In the genomic region with DNA sequence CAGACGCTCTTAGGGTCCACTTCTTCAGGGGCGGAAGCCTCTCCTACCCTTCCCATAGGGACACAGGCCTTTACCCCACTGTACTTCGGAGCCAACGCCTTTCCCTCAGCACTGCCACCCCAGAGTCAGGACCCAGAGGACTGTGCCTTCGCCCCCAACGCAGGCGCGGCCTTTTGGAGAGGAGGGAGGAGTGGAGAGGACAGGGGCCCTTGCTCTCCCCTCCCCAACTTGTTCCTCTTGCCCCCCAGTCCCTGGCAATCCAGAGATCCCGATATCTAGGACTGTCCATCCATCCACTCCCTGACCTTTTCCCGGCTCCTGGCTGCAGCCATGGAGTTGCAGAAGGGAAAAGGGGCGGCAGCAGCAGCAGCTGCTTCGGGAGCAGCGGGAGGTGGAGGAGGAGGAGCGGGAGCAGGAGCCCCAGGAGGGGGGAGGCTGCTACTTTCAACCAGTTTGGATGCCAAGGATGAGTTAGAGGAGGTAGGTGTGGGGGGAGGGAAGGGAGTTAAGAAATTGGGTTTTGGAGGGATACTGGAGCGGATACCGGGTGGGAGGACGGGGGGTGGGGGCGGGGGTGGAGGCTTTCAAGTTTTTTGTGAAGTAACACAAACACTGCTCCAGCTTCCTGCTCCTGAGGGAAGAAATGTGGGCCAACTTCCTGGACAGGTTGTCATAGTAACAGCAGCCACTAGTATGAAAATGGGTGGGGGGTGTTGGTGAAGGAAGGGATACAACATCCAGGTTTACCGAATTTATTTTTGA, we compare ENCODE assay signal across 8 cellular contexts. TPM values are rescaled to one million over a fixed set of nuclear protein-coding genes. Genes with fewer than 3 reads are reported as not detected.
DNase-seq lines count a peak whose midpoint lies in the region; ATAC-seq, FAIRE-seq and TF ChIP-seq lines count a peak whose summit lies in the region.

No MANE protein-coding gene starts in this region.

- peak; percentile 1 for ATAC-seq in GM21825 (IDR thresholded peaks at IDR 0.05; ENCODE audit: unreplicated experiment)
- peak; percentile 6 to 33 (median 32) for ATAC-seq in pancreas

- 0% methylated on average over 19 of the region's 19 CpGs for WGBS in pancreas, 2 donors

- H4K20me1 ChIP-seq in OCI-LY7 (ENCODE audit: insufficient read depth, low read length): no peaks in the 10 kb centered on the region

- H3K36me3 Mint-ChIP-seq in activated naive CD4-positive, alpha-beta T cell treated with anti-CD3 and anti-CD28 coated beads, Interleukin-2, amount 10 ng/mL, durations not matched to agents 7 days and 5 days: peaks cover 24% of the 10 kb centered on the region

- peaks cover 37% of the 10 kb centered on the region for H3K4me1 Mint-ChIP-seq in activated naive CD4-positive, alpha-beta T cell treated with anti-CD3 and anti-CD28 coated beads, Interleukin-2, amount 10 ng/mL, durations not matched to agents 7 days and 5 days

- H3K9me2 ChIP-seq in OCI-LY7 (ENCODE audit: insufficient read depth, low read length): no peaks in the 10 kb centered on the region

- H3K4me3 ChIP-seq in OCI-LY7 (ENCODE audit: low read depth, low read length, poor library complexity, severe bottlenecking) (peak overlapping the region; percentile 93), pancreas (peak overlapping the region; percentile 56 to 86 (median 67)), uterus (peak overlapping the region; percentile 65 to 66)

- H3K27ac Mint-ChIP-seq in activated naive CD4-positive, alpha-beta T cell treated with anti-CD3 and anti-CD28 coated beads, Interleukin-2, amount 10 ng/mL, durations not matched to agents 7 days and 5 days: peak overlapping the region; percentile 93

- CTCF ChIA-PET in OCI-LY7 (lab: Charles Lee; ENCODE audit: unreplicated experiment): interaction anchor here (0.5 kb wide), 1 partner anchor 439 kb away, joined by 4 read pairs; no protein-coding TSS in a partner anchor
- CTCF ChIA-PET in activated naive CD4-positive, alpha-beta T cell treated with anti-CD3 and anti-CD28 coated beads, Interleukin-2, amount 10 ng/mL, durations not matched to agents 7 days and 5 days (lab: Charles Lee): interaction anchor here (0.5 to 2.1 kb wide), 2 partner anchors 24 to 52 kb away, joined by 3 to 10 read pairs; no protein-coding TSS in a partner anchor

- TF ChIP-seq POLR2A in uterus (IDR thresholded peaks at IDR 0.05): peak in 1 of 2 donors; percentile 4

- H3K4me3 Mint-ChIP-seq in activated naive CD4-positive, alpha-beta T cell treated with anti-CD3 and anti-CD28 coated beads, Interleukin-2, amount 10 ng/mL, durations not matched to agents 7 days and 5 days: peak overlapping the region; percentile 84

- H3K79me2 ChIP-seq in OCI-LY7 (ENCODE audit: insufficient read depth, low read depth, low read length): peaks cover 22% of the 10 kb centered on the region; the same call in 1 of the 2 replicates

- H3K4me1 ChIP-seq in OCI-LY7 (ENCODE audit: insufficient read depth, low read length, poor library complexity, severe bottlenecking) (peaks cover 24% of the 10 kb centered on the region), pancreas (peaks cover 0 to 21% (median 5%) of the 10 kb centered on the region in 3 donors), uterus (peaks cover 0 to 4% of the 10 kb centered on the region in 2 donors)

- TF ChIP-seq CTCF in OCI-LY7 (conservative IDR thresholded peaks at IDR 0.05; ENCODE audit: low read length) (no peak; the same call in 1 of the 2 replicates), pancreas (IDR thresholded peaks at IDR 0.05) (no peak), uterus (IDR thresholded peaks at IDR 0.05) (no peak)

- H3K27ac ChIP-seq in OCI-LY7 (ENCODE audit: low read depth, low read length, poor library complexity, severe bottlenecking) (peak overlapping the region; percentile 64), pancreas (peak overlapping the region; percentile 86 to 99 (median 96)), uterus (peak overlapping the region; percentile 95 to 98)

- BruUV-seq in OCI-LY7 (replicated peaks; lab: Mats Ljungman, UMichigan): TSS peak; percentile 92

- H3K36me3 ChIP-seq in OCI-LY7 (ENCODE audit: insufficient read depth, low read length) (peaks cover 20% of the 10 kb centered on the region), pancreas (no peaks in the 10 kb centered on the region), uterus (no peaks in the 10 kb centered on the region)

- intact Hi-C loops in OCI-LY7 (cut with micrococcal nuclease; ENCODE audit: unreplicated experiment): loop anchor here (1.0 kb wide), 1 partner anchor 57 kb away; no protein-coding TSS in a partner anchor
- intact Hi-C loops in pancreas (cut with DNase I): no loop called here
- intact Hi-C loops in uterus (cut with DNase I; ENCODE audit: low total_unique reads): no loop called here

- H3K4me2 ChIP-seq in OCI-LY7 (ENCODE audit: low read length): peak overlapping the region; percentile 95

- POLR2A ChIA-PET in OCI-LY7 (lab: Charles Lee): interaction anchor here (1.0 to 1.2 kb wide), 2 partner anchors 8 to 45 kb away, joined by 3 read pairs; no protein-coding TSS in a partner anchor

- no peaks in the 10 kb centered on the region for H3K9me3 ChIP-seq in OCI-LY7 (ENCODE audit: low read length)
- H3K9me3 ChIP-seq in pancreas: no peaks in the 10 kb centered on the region
- H3K9me3 ChIP-seq in uterus: no peaks in the 10 kb centered on the region

- peak overlapping the region; percentile 27; the same call in 1 of the 2 replicates for H2AFZ ChIP-seq in OCI-LY7 (ENCODE audit: low read length)

- H3K27me3 Mint-ChIP-seq in activated naive CD4-positive, alpha-beta T cell treated with anti-CD3 and anti-CD28 coated beads, Interleukin-2, amount 10 ng/mL, durations not matched to agents 7 days and 5 days: peaks cover 4% of the 10 kb centered on the region

- H3K9me3 Mint-ChIP-seq in activated naive CD4-positive, alpha-beta T cell treated with anti-CD3 and anti-CD28 coated beads, Interleukin-2, amount 10 ng/mL, durations not matched to agents 7 days and 5 days: no peaks in the 10 kb centered on the region

- DNase-seq in AG08396 (ENCODE audit: low spot score): peak; percentile 30
- peak; percentile 53 for DNase-seq in OCI-LY7 (ENCODE audit: low spot score)
- peak; percentile 52 for DNase-seq in activated naive CD4-positive, alpha-beta T cell treated with anti-CD3 and anti-CD28 coated beads, Interleukin-2, amount 10 ng/mL, durations not matched to agents 7 days and 5 days
- peak; percentile 51 for DNase-seq in glomerular visceral epithelial cell (ENCODE audit: extremely low spot score)
- DNase-seq in pancreas: peak; percentile 36 to 79 (median 59)
- DNase-seq in uterus: peak; percentile 76 to 80
- no peak for DNase-seq in NOMO-1 treated with dmso at 0.1 percent for 144 hours (lab: John Stamatoyannopoulos, UW; ENCODE audit: unreplicated experiment)

- H3K27me3 ChIP-seq in pancreas: no peaks in the 10 kb centered on the region
- H3K27me3 ChIP-seq in uterus: no peaks in the 10 kb centered on the region

- FAIRE-seq in pancreas (lab: Jason Lieb, UNC): no peak

RNA-seq across cellular contexts. Expression of a gene that starts 0.6 kb away (rescaled TPM):
- 31.6 and 33.5 TPM in 2 replicates for total RNA-seq in OCI-LY7 (2014; rRNA removed; shearing (Covaris generic))
- total RNA-seq in OCI-LY7 (2022) (65.8 and 67.3 TPM in 2 replicates), pancreas (10 to 100 TPM; 13.5 to 41.4 (median 18.8) TPM), uterus (10 to 100 TPM; 35.9 to 70.1 (median 61.3) TPM)
- 10 to 100 TPM; 45.1 to 56.2 TPM for polyA plus RNA-seq in pancreas

RNA-seq across cellular contexts. Expression of a gene that starts 46.7 kb away (rescaled TPM):
- 3.3 and 4.5 TPM in 2 replicates for total RNA-seq in OCI-LY7 (2014; rRNA removed; shearing (Covaris generic))
- total RNA-seq in OCI-LY7 (2022): 7.7 and 10.2 TPM in 2 replicates
- 10 to 100 TPM in 3 of 6 donors, 1 to 10 TPM in 3; 9.0 to 23.6 (median 10.8) TPM for total RNA-seq in pancreas
- polyA plus RNA-seq in pancreas: 10 to 100 TPM; 46.9 to 64.0 TPM
- total RNA-seq in uterus: 100 to 1,000 TPM in 1 of 4 donors, 10 to 100 TPM in 3; 12.9 to 364 (median 36.7) TPM

RNA-seq across cellular contexts. Expression of a gene that starts 50.0 kb away (rescaled TPM):
- 0.03 TPM in 1 of 2 replicates, not detected in the other for total RNA-seq in OCI-LY7 (2014; rRNA removed; shearing (Covaris generic))
- total RNA-seq in OCI-LY7 (2022): not detected in 2 replicates
- 1 to 10 TPM; 1.6 to 6.9 (median 3.6) TPM for total RNA-seq in pancreas
- 10 to 100 TPM; 10.2 to 11.8 TPM for polyA plus RNA-seq in pancreas
- 10 to 100 TPM; 34.1 to 74.0 (median 50.8) TPM for total RNA-seq in uterus

RNA-seq across cellular contexts. Expression of a gene that starts 57.7 kb away (rescaled TPM):
- 287 and 300 TPM in 2 replicates for total RNA-seq in OCI-LY7 (2014; rRNA removed; shearing (Covaris generic))
- total RNA-seq in OCI-LY7 (2022): 319 and 334 TPM in 2 replicates
- 10 to 100 TPM; 30.5 to 63.2 (median 54.3) TPM for total RNA-seq in pancreas
- polyA plus RNA-seq in pancreas: 10 to 100 TPM; 25.7 to 61.3 TPM
- 100 to 1,000 TPM in 3 of 4 donors, 10 to 100 TPM in 1; 82.7 to 252 (median 111) TPM for total RNA-seq in uterus

Comparison
In these comparisons a context has a peak if more than half of its experiments do, and no peak if none do; other contexts are left out.
1. RNA of a gene that starts 50.0 kb away (total RNA-seq): 34.1 to 74.0 TPM in uterus; 1.6 to 6.9 TPM in pancreas and 0.03 TPM in OCI-LY7; every median in the first group is over 4 times any median in the second.
2. Peak in every context shown above with its lines, with median percentiles within 50 percentile points of each other: H3K27ac ChIP-seq and H3K4me3 ChIP-seq.